9 cellular contexts compared by ENCODE assay signal in the genomic region with DNA sequence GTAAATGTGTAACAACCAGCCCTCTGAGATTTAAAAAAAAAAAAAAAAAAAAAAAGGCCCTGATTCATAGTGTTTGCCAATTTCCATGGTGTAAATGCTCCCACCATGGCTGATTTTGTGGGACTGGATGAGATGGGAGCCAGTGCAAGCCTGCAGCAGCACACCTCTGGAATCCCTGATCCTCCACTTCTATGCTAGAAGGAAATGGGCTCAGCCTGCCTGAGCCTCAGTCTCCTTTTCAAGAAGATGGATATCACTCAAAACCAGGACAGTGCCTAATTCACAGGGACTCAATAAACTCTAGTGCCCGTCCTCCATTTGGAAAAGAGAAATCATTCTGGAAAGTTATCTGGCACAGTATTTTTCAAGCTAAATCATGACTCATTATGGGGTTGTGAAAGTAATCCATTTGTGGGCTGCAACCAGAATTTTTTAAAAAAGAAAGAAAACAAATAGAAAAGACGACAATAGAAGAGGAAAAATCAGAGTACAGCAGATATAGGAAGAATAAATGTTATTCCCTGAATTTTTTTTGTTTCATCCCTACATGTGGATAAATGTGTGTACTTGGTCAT. TPM values are rescaled to one million over a fixed set of nuclear protein-coding genes. Genes with fewer than 3 reads are reported as not detected.
DNase-seq lines count a peak whose midpoint lies in the region; ATAC-seq and TF ChIP-seq lines count a peak whose summit lies in the region.
"Had no signal": no experiment of that assay in that cellular context is flagged by ENCODE, and none has a peak within 500 bp of the region (broad histone marks: within the 10 kb centered on the region; RNA-seq: fewer than 3 reads in every experiment).

No MANE protein-coding gene starts in this region.

- DNase-seq in EH (ENCODE audit: low read depth) = peak; percentile 63
- DNase-seq in SJSA1 (ENCODE audit: low read depth in 1 of 2, low spot score in 2 of 2) = peak in 1 of 2 experiments; percentile 58
- peak; percentile 47 for DNase-seq in dedifferentiated amniotic fluid mesenchymal stem cell (ENCODE audit: extremely low spot score)
- no peak for DNase-seq in sigmoid colon
- no peak for DNase-seq in UCSD-AML1 (lab: John Stamatoyannopoulos, UW; ENCODE audit: unreplicated experiment)
- no peak for DNase-seq in WERI-Rb-1
- DNase-seq in iPS-NIHi11 (ENCODE audit: low spot score) = no peak
- DNase-seq: NCI-H1092 had no signal

- H3K4me1 ChIP-seq in SJSA1 (replicated peaks) (peaks cover 23% of the 10 kb centered on the region), sigmoid colon (peaks cover 0 to 6% (median 0%) of the 10 kb centered on the region in 4 donors)

- H3K27me3 ChIP-seq in SJSA1 (replicated peaks) = no peaks in the 10 kb centered on the region
- no peaks in the 10 kb centered on the region for H3K27me3 ChIP-seq in sigmoid colon
- H3K27me3 ChIP-seq in WERI-Rb-1 (ENCODE audit: insufficient read depth, low read depth, severe bottlenecking) = no peaks in the 10 kb centered on the region

- H3K9me3 ChIP-seq in SJSA1 (replicated peaks) = peaks cover 14% of the 10 kb centered on the region
- no peaks in the 10 kb centered on the region for H3K9me3 ChIP-seq in sigmoid colon
- peaks cover 10% of the 10 kb centered on the region for H3K9me3 ChIP-seq in WERI-Rb-1 (ENCODE audit: severe bottlenecking)

- H3K27ac ChIP-seq in SJSA1 = peak overlapping the region; percentile 48
- peak overlapping the region in 3 of 4 donors; percentile 5 to 43 (median 39) for H3K27ac ChIP-seq in sigmoid colon
- H3K27ac ChIP-seq in WERI-Rb-1 = no peak overlapping the region

- no peak for TF ChIP-seq EP300 in sigmoid colon (IDR thresholded peaks at IDR 0.05)

- no peak for TF ChIP-seq POLR2A in sigmoid colon (IDR thresholded peaks at IDR 0.05)

- no peak overlapping the region for H3K4me3 ChIP-seq in SJSA1
- H3K4me3 ChIP-seq in sigmoid colon = no peak overlapping the region
- H3K4me3 ChIP-seq in WERI-Rb-1 (ENCODE audit: low read depth, low read length) = no peak overlapping the region

- no peak for ATAC-seq in GM21528 (IDR thresholded peaks at IDR 0.05; ENCODE audit: low FRiP score, unreplicated experiment)

- 64 to 78% methylated on average over 2 of the region's 2 CpGs for whole genome bisulfite sequencing in sigmoid colon, 2 donors

- intact Hi-C loops in sigmoid colon (cut with DNase I) = no loop called here

- TF ChIP-seq CTCF in sigmoid colon (IDR thresholded peaks at IDR 0.05) (no peak), WERI-Rb-1 (IDR thresholded peaks at IDR 0.05; ENCODE audit: low read depth, low read length) (no peak)

- H3K36me3 ChIP-seq in SJSA1 = peaks cover 6% of the 10 kb centered on the region
- H3K36me3 ChIP-seq in sigmoid colon = no peaks in the 10 kb centered on the region
- no peaks in the 10 kb centered on the region for H3K36me3 ChIP-seq in WERI-Rb-1

RNA-seq across cellular contexts. Expression of a gene that starts 34.2 kb away (rescaled TPM):
- 163 and 186 TPM in 2 replicates for total RNA-seq in SJSA1 (2014; rRNA removed; shearing (Covaris generic))
- total RNA-seq in sigmoid colon = 10 to 100 TPM; 11.4 to 25.0 (median 22.2) TPM
- 10 to 100 TPM in 1 of 3 donors, 1 to 10 TPM in 2; 4.2 to 51.8 (median 5.3) TPM for polyA plus RNA-seq in sigmoid colon

Comparison
In these comparisons a context has a peak if more than half of its experiments do, and no peak if none do; other contexts are left out.
1. DNase-seq: peak in EH (single experiment) and dedifferentiated amniotic fluid mesenchymal stem cell (single experiment); none in sigmoid colon (single experiment), UCSD-AML1 (single experiment), WERI-Rb-1 (single experiment) and iPS-NIHi11 (single experiment).